In genomic region chr3:72666444-72666755, GRCh38 we compare ENCODE assay signal across 2 cellular contexts.
TF ChIP-seq lines count a peak whose summit lies in the region.

No MANE protein-coding gene starts in this region.

TF ChIP-seq in HepG2, 621 proteins besides CTCF, POLR2A, EP300 and RAD21:
- TF ChIP-seq MXI1 (IDR thresholded peaks at IDR 0.05; ENCODE audit: borderline replicate concordance, low read depth, low read length) (no peak), THRA (CRISPR knock-in tag; IDR thresholded peaks at IDR 0.05; ENCODE audit: borderline replicate concordance) (no peak), U2AF2 (IDR thresholded peaks at IDR 0.05; ENCODE audit: low read depth, low read length) (no peak), MYC (CRISPR knock-in tag; IDR thresholded peaks at IDR 0.05; ENCODE audit: borderline replicate concordance) (no peak), FOXO4 (CRISPR knock-in tag; conservative IDR thresholded peaks at IDR 0.05) (0 out of 2 replicates have a peak, but pooled peaks have one; percentile 32)

TF ChIP-seq in H1, 55 proteins besides CTCF, POLR2A, EP300 and RAD21 (continued from another document):
- peak; percentile 77; the same call in 1 of the 2 replicates for TF ChIP-seq KDM1A (IDR thresholded peaks at IDR 0.05; ENCODE audit: borderline replicate concordance, low read length)
